In genomic region chr13:24182703-24183081, GRCh38 we compare ENCODE assay signal across 17 cellular contexts.
"Had no signal": no experiment of that assay in that cellular context is flagged by ENCODE, and none has a peak within 500 bp of the region (broad histone marks: within the 10 kb centered on the region; RNA-seq: fewer than 3 reads in every experiment).

No MANE protein-coding gene starts in this region.

- H3K27me3 Mint-ChIP-seq: activated B cell treated with CpG ODN at 0.5 μM for 24 hours; activated CD4-positive, alpha-beta T cell treated with anti-CD3 and anti-CD28 coated beads, Interleukin-2, amount 10 ng/mL, durations not matched to agents 24 days and 14 days; activated naive CD8-positive, alpha-beta T cell treated with anti-CD3 and anti-CD28 coated beads, Interleukin-2, amount 10 ng/mL, durations not matched to agents 7 days and 5 days; type B pancreatic cell had no signal

- H3K4me3 Mint-ChIP-seq: activated B cell treated with CpG ODN at 0.5 μM for 24 hours; activated CD4-positive, alpha-beta T cell treated with anti-CD3 and anti-CD28 coated beads, Interleukin-2, amount 10 ng/mL, durations not matched to agents 24 days and 14 days; activated naive CD8-positive, alpha-beta T cell treated with anti-CD3 and anti-CD28 coated beads, Interleukin-2, amount 10 ng/mL, durations not matched to agents 7 days and 5 days; T-helper 1 cell treated with Interleukin-12 subunit alpha and Interleukin-12 subunit beta and Interleukin-4 antibody, amounts not matched to agents 30 μg/mL and 1 μg/mL, for 36 hours; type B pancreatic cell had no signal

- H3K36me3 Mint-ChIP-seq: type B pancreatic cell had no signal

- H3K27ac Mint-ChIP-seq: activated B cell treated with CpG ODN at 0.5 μM for 24 hours; activated CD4-positive, alpha-beta T cell treated with anti-CD3 and anti-CD28 coated beads, Interleukin-2, amount 10 ng/mL, durations not matched to agents 24 days and 14 days; activated T-helper 2 cell treated with anti-CD3 and anti-CD28 coated beads, Interferon-gamma antibody, Interleukin-2, Interleukin-4, amounts not matched to agents 10 μg/mL and 5 μg/mL and 100 μg/mL, durations not matched to agents 14 hours and 24 hours and 36 hours; T-helper 1 cell treated with Interleukin-12 subunit alpha and Interleukin-12 subunit beta and Interleukin-4 antibody, amounts not matched to agents 30 μg/mL and 1 μg/mL, for 36 hours had no signal

- H3K27me3 ChIP-seq: ovary, right atrium auricular region had no signal

- H3K4me1 ChIP-seq: right atrium auricular region had no signal

- H3K9me3 ChIP-seq: mucosa of descending colon, ovary, right atrium auricular region had no signal

- ATAC-seq: esophagus mucosa, left cardiac atrium, SK-N-SH treated with all-trans-retinoic acid at 6 μM for 48 hours had no signal

- DNase-seq: activated B cell treated with CpG ODN at 0.5 μM for 24 hours; activated CD4-positive, alpha-beta T cell treated with anti-CD3 and anti-CD28 coated beads, Interleukin-2, amount 10 ng/mL, durations not matched to agents 24 days and 14 days; activated naive CD8-positive, alpha-beta T cell treated with anti-CD3 and anti-CD28 coated beads, Interleukin-2, amount 10 ng/mL, durations not matched to agents 7 days and 5 days; anterior cingulate cortex; immature natural killer cell; left cardiac atrium; mammary epithelial cell; mucosa of descending colon; ovary; stimulated activated CD4-positive, alpha-beta T cell treated with anti-CD3 and anti-CD28 coated beads, Interleukin-1b, Interleukin-23, amount 100 ng/mL, for 48 hours; stimulated activated naive CD4-positive, alpha-beta T cell had no signal

- H3K27ac ChIP-seq: right atrium auricular region had no signal

- H3K4me3 ChIP-seq: mucosa of descending colon, ovary, right atrium auricular region had no signal

- H3K36me3 ChIP-seq: ovary, right atrium auricular region had no signal
